In genomic region chr17:76002100-76002499, GRCh38 we compare ENCODE assay signal across 31 cellular contexts. TPM values are rescaled to one million over a fixed set of nuclear protein-coding genes. Genes with fewer than 3 reads are reported as not detected.
DNase-seq lines count a peak whose midpoint lies in the region; ATAC-seq and TF ChIP-seq lines count a peak whose summit lies in the region.
"Had no signal": no experiment of that assay in that cellular context is flagged by ENCODE, and none has a peak within 500 bp of the region (broad histone marks: within the 10 kb centered on the region; RNA-seq: fewer than 3 reads in every experiment).

No MANE protein-coding gene starts in this region.

- H3K27ac ChIP-seq in heart left ventricle (no peak overlapping the region), RWPE1 (peak overlapping the region; percentile 50; the same call in 1 of the 2 replicates), neural progenitor cell (no peak overlapping the region)
- H3K27ac ChIP-seq in naive thymus-derived CD4-positive, alpha-beta T cell (ENCODE audit: low read depth, low read length) = no peak overlapping the region
- H3K27ac ChIP-seq: A549, PC-9 had no signal

- ATAC-seq in left cardiac atrium (no peak), heart left ventricle (no peak)
- no peak for ATAC-seq in naive thymus-derived CD4-positive, alpha-beta T cell
- ATAC-seq: A549; CD8-positive, alpha-beta T cell; GM12878 had no signal

- POLR2A ChIA-PET in RWPE1 (lab: Yijun Ruan, JAX; ENCODE audit: low non-redundant PET) = no interaction called here
- POLR2A ChIA-PET in naive thymus-derived CD4-positive, alpha-beta T cell (lab: Charles Lee) = no interaction called here

- no peaks in the 10 kb centered on the region for H4K20me1 ChIP-seq in neural progenitor cell (ENCODE audit: low read depth)

- H3K4me1 ChIP-seq in heart left ventricle (peaks cover 0 to 15% (median 3%) of the 10 kb centered on the region in 12 donors), neural progenitor cell (no peaks in the 10 kb centered on the region)
- H3K4me1 ChIP-seq in naive thymus-derived CD4-positive, alpha-beta T cell (ENCODE audit: control insufficient read depth in 2 of 2, insufficient read depth in 2 of 2, low read length in 2 of 2) = peaks cover 5% of the 10 kb centered on the region in 2 donors

- TF ChIP-seq POLR2A in heart left ventricle (IDR thresholded peaks at IDR 0.05) = no peak

- H2AFZ ChIP-seq in neural progenitor cell (replicated peaks) = no peak overlapping the region
- H2AFZ ChIP-seq: PC-9 had no signal

- H3K27ac Mint-ChIP-seq in neural progenitor cell = peak overlapping the region; percentile 50
- peak overlapping the region in 1 of 9 donors; percentile 31 for H3K27ac Mint-ChIP-seq in naive thymus-derived CD4-positive, alpha-beta T cell
- H3K27ac Mint-ChIP-seq: CD8-positive, alpha-beta T cell had no signal

- no peaks in the 10 kb centered on the region for H3K9me3 ChIP-seq in heart left ventricle
- H3K9me3 ChIP-seq in neural progenitor cell (ENCODE audit: low read depth) = no peaks in the 10 kb centered on the region
- no peaks in the 10 kb centered on the region for H3K9me3 ChIP-seq in naive thymus-derived CD4-positive, alpha-beta T cell (ENCODE audit: control insufficient read depth in 2 of 3, low read length in 3 of 3)
- H3K9me3 ChIP-seq: A549, HAP-1 had no signal

- no peaks in the 10 kb centered on the region for H3F3A ChIP-seq in neural progenitor cell (ENCODE audit: low read depth)

- H3K79me2 ChIP-seq in neural progenitor cell (ENCODE audit: low read depth) = no peaks in the 10 kb centered on the region

- H3K9me3 Mint-ChIP-seq in neural progenitor cell = no peaks in the 10 kb centered on the region
- H3K9me3 Mint-ChIP-seq in naive thymus-derived CD4-positive, alpha-beta T cell = peaks cover 0 to 3% (median 0%) of the 10 kb centered on the region in 11 donors
- H3K9me3 Mint-ChIP-seq: CD8-positive, alpha-beta T cell had no signal

- peaks cover 5% of the 10 kb centered on the region for H3K4me1 Mint-ChIP-seq in neural progenitor cell
- peaks cover 7 to 18% (median 11%) of the 10 kb centered on the region in 7 donors for H3K4me1 Mint-ChIP-seq in naive thymus-derived CD4-positive, alpha-beta T cell

- no peak overlapping the region for H3K4me3 Mint-ChIP-seq in neural progenitor cell
- H3K4me3 Mint-ChIP-seq in naive thymus-derived CD4-positive, alpha-beta T cell = no peak overlapping the region
- H3K4me3 Mint-ChIP-seq: CD8-positive, alpha-beta T cell had no signal

- H3K27me3 Mint-ChIP-seq in neural progenitor cell (ENCODE audit: insufficient read depth, low read depth) = peaks cover 6% of the 10 kb centered on the region
- no peaks in the 10 kb centered on the region for H3K27me3 Mint-ChIP-seq in naive thymus-derived CD4-positive, alpha-beta T cell

- 94 to 97% (median 96%) methylated on average over 9 to 12 of the region's 12 CpGs for WGBS in heart left ventricle, 4 donors

- H3K36me3 Mint-ChIP-seq in neural progenitor cell = no peaks in the 10 kb centered on the region
- peaks cover 0 to 4% (median under 1%) of the 10 kb centered on the region in 5 donors for H3K36me3 Mint-ChIP-seq in naive thymus-derived CD4-positive, alpha-beta T cell
- H3K36me3 Mint-ChIP-seq: CD8-positive, alpha-beta T cell had no signal

- H3K36me3 ChIP-seq in heart left ventricle (peaks cover 0 to 20% (median 0%) of the 10 kb centered on the region in 9 donors), neural progenitor cell (no peaks in the 10 kb centered on the region)
- H3K36me3 ChIP-seq in naive thymus-derived CD4-positive, alpha-beta T cell (ENCODE audit: control insufficient read depth in 2 of 3, insufficient read depth in 3 of 3, low read length in 3 of 3) = no peaks in the 10 kb centered on the region
- H3K36me3 ChIP-seq: HAP-1 had no signal

- no peak overlapping the region for H3K4me2 ChIP-seq in neural progenitor cell
- H3K4me2 ChIP-seq: A549, PC-9 had no signal

- H3K27me3 ChIP-seq in heart left ventricle (no peaks in the 10 kb centered on the region), neural progenitor cell (no peaks in the 10 kb centered on the region)
- H3K27me3 ChIP-seq in naive thymus-derived CD4-positive, alpha-beta T cell (ENCODE audit: control insufficient read depth in 2 of 2, insufficient read depth in 2 of 2, low read length in 2 of 2) = no peaks in the 10 kb centered on the region

- CTCF ChIA-PET in RWPE1 (lab: Yijun Ruan, JAX) = interaction anchor here (0.6 to 0.9 kb wide), 6 partner anchors 21 to 206 kb away, joined by 3 to 4 read pairs (median 3); partner anchors contain the start of gene MRPL38
- CTCF ChIA-PET in naive thymus-derived CD4-positive, alpha-beta T cell (lab: Charles Lee) = interaction anchor here (1.0 to 2.9 kb wide), 4 partner anchors 8 to 96 kb away, joined by 3 to 12 read pairs (median 7); no protein-coding TSS in a partner anchor

- intact Hi-C loops in left cardiac atrium (cut with DNase I) = no loop called here
- intact Hi-C loops in heart left ventricle (cut with DNase I) = loop anchor here in 1 of 10 donors (2.0 kb wide), 1 partner anchor 93 kb away; no protein-coding TSS in a partner anchor
- intact Hi-C loops in naive thymus-derived CD4-positive, alpha-beta T cell (cut with micrococcal nuclease) = no loop called here

- no peak overlapping the region for H3K4me3 ChIP-seq in heart left ventricle
- no peak overlapping the region for H3K4me3 ChIP-seq in neural progenitor cell
- no peak overlapping the region for H3K4me3 ChIP-seq in naive thymus-derived CD4-positive, alpha-beta T cell (ENCODE audit: low read length)
- H3K4me3 ChIP-seq: A549, GM12878, HAP-1, PC-9 had no signal

- TF ChIP-seq CTCF in heart left ventricle (IDR thresholded peaks at IDR 0.05) = no peak
- no peak for TF ChIP-seq CTCF in RWPE1 (conservative IDR thresholded peaks at IDR 0.05; ENCODE audit: low read depth)
- TF ChIP-seq CTCF in neural progenitor cell (IDR thresholded peaks at IDR 0.05) = no peak

- H3K9ac ChIP-seq in neural progenitor cell = no peak overlapping the region

- DNase-seq in left cardiac atrium = peak; percentile 15
- no peak for DNase-seq in heart left ventricle
- no peak for DNase-seq in RWPE1 (ENCODE audit: low spot score)
- DNase-seq in neural progenitor cell (ENCODE audit: low spot score) = no peak
- no peak for DNase-seq in mucosa of gallbladder (ENCODE audit: low spot score)
- no peak for DNase-seq in naive thymus-derived CD4-positive, alpha-beta T cell
- no peak for DNase-seq in foreskin melanocyte
- DNase-seq: AML-193; C1 segment of cervical spinal cord; CD8-positive, alpha-beta T cell; DMS 273 treated with DMSO at 0.1 percent for 48 hours; DMS79; EL; GDM1; GOT3; KBM-7; NCI-H1105 treated with DMSO at 0.1 percent for 48 hours; NCI-H146; NCI-H1930; NCI-H2107; NCI-H446; NCI-H526; NCI-H82; NK-92 treated with Interleukin-12 subunit alpha and Interleukin-12 subunit beta, amount 100 ng/mL, for 24 hours; PC-9; SHP77 had no signal

RNA-seq across cellular contexts. Expression of gene CDK3, which starts 1.4 kb away (rescaled TPM):
- total RNA-seq in left cardiac atrium (1 to 10 TPM; 3.5 to 3.9 TPM), heart left ventricle (1 to 10 TPM in 6 of 9 donors, under 1 TPM in 1, not detected in 2; 0.46 to 3.1 (median 1.5) TPM), neural progenitor cell (ENCODE audit: low replicate concordance) (3.0 and 6.8 TPM in 2 replicates), mucosa of gallbladder (11.9 TPM)
- 1 to 10 TPM; 1.6 to 3.6 TPM for polyA plus RNA-seq in heart left ventricle
- 1 to 10 TPM; 6.9 to 9.9 (median 9.1) TPM for total RNA-seq in naive thymus-derived CD4-positive, alpha-beta T cell
- under 1 TPM; 0.28 to 0.55 TPM for polyA plus RNA-seq in naive thymus-derived CD4-positive, alpha-beta T cell

RNA-seq across cellular contexts. Expression of gene TEN1, which starts 23.1 kb away (rescaled TPM):
- total RNA-seq in left cardiac atrium (10 to 100 TPM; 10.2 to 12.2 TPM), heart left ventricle (10 to 100 TPM in 3 of 9 donors, 1 to 10 TPM in 6; 3.3 to 15.6 (median 8.6) TPM), neural progenitor cell (ENCODE audit: low replicate concordance) (5.9 and 9.4 TPM in 2 replicates), mucosa of gallbladder (22.9 TPM)
- polyA plus RNA-seq in heart left ventricle = 10 to 100 TPM; 17.8 to 22.1 TPM
- 10 to 100 TPM; 13.1 to 20.1 (median 13.8) TPM for total RNA-seq in naive thymus-derived CD4-positive, alpha-beta T cell
- 10 to 100 TPM; 12.8 to 16.0 TPM for polyA plus RNA-seq in naive thymus-derived CD4-positive, alpha-beta T cell

RNA-seq across cellular contexts. Expression of gene ACOX1, which starts 23.1 kb away (rescaled TPM):
- total RNA-seq in left cardiac atrium (10 to 100 TPM; 57.8 to 62.0 TPM), heart left ventricle (100 to 1,000 TPM in 2 of 9 donors, 10 to 100 TPM in 7; 65.5 to 117 (median 84.8) TPM), neural progenitor cell (ENCODE audit: low replicate concordance) (9.7 and 12.2 TPM in 2 replicates), mucosa of gallbladder (102 TPM)
- 10 to 100 TPM; 19.5 to 28.7 TPM for polyA plus RNA-seq in heart left ventricle
- total RNA-seq in naive thymus-derived CD4-positive, alpha-beta T cell = 10 to 100 TPM; 22.8 to 35.0 (median 33.5) TPM
- 10 to 100 TPM; 12.5 to 25.5 TPM for polyA plus RNA-seq in naive thymus-derived CD4-positive, alpha-beta T cell

RNA-seq across cellular contexts. Expression of gene EVPL, which starts 25.0 kb away (rescaled TPM):
- total RNA-seq in left cardiac atrium (under 1 TPM; 0.29 to 0.39 TPM), heart left ventricle (1 to 10 TPM in 1 of 9 donors, under 1 TPM in 5, not detected in 3; 0.04 to 2.0 (median 0.09) TPM), neural progenitor cell (ENCODE audit: low replicate concordance) (not detected in 2 replicates), mucosa of gallbladder (14.9 TPM)
- under 1 TPM; 0.03 to 0.04 TPM for polyA plus RNA-seq in heart left ventricle
- total RNA-seq in naive thymus-derived CD4-positive, alpha-beta T cell = 1 to 10 TPM in 2 of 5 experiments, under 1 TPM in 3; 0.07 to 2.7 (median 0.39) TPM
- under 1 TPM in 1 of 2 donors, not detected in 1; 0.08 TPM for polyA plus RNA-seq in naive thymus-derived CD4-positive, alpha-beta T cell
- total RNA-seq: LHCN-M2, RPMI7951 had no signal
- polyA plus RNA-seq: GM12878 had no signal
